18 cellular contexts compared by ENCODE assay signal in the genomic region with DNA sequence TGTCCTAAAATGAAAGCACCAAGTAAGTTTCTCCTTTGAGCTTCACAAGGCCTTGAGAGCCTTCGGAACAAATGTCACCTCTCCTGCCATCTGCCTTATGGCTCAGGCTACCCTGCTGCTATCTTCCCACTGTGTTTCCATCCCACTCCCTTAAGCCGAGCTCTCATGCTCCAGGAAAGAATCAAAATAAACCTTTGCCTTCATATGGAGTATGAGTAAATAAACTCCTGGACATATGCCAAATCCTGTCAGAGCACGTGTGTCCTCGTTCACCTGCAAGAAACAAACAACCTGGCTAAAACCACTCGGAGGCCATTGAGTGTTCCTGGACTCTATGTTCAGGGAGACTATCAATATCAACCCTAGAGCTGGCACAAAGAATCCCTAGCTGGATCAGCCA.
DNase-seq lines count a peak whose midpoint lies in the region; ATAC-seq and TF ChIP-seq lines count a peak whose summit lies in the region.
"Had no signal": no experiment of that assay in that cellular context is flagged by ENCODE, and none has a peak within 500 bp of the region (broad histone marks: within the 10 kb centered on the region; RNA-seq: fewer than 3 reads in every experiment).

No MANE protein-coding gene starts in this region.

- no peaks in the 10 kb centered on the region for H3K9me2 ChIP-seq in hepatocyte (replicated peaks; ENCODE audit: insufficient read depth)

- H3K4me3 ChIP-seq in hepatocyte: no peak overlapping the region
- no peak overlapping the region for H3K4me3 ChIP-seq in uterus
- no peak overlapping the region for H3K4me3 ChIP-seq in coronary artery
- H3K4me3 ChIP-seq: breast epithelium, GM12878, HAP-1, PC-9, smooth muscle cell, tibial artery had no signal

- DNase-seq in DMS79 treated with DMSO at 0.1 percent for 48 hours (lab: John Stamatoyannopoulos, UW) (peak; percentile 73), NCI-H1105 treated with DMSO at 0.1 percent for 48 hours (lab: John Stamatoyannopoulos, UW) (peak; percentile 89), NCI-H774 (lab: John Stamatoyannopoulos, UW) (peak; percentile 72), hepatocyte (ENCODE audit: low spot score) (peak; percentile 64), uterus (no peak), coronary artery (ENCODE audit: low spot score) (no peak), GM20000 (ENCODE audit: low spot score) (no peak)
- DNase-seq: effector memory CD4-positive, alpha-beta T cell; left ventricle myocardium superior; naive thymus-derived CD4-positive, alpha-beta T cell; PC-9; tibial artery had no signal

- no peak for TF ChIP-seq POLR2A in uterus (IDR thresholded peaks at IDR 0.05)

- no peaks in the 10 kb centered on the region for H3K27me3 ChIP-seq in hepatocyte
- no peaks in the 10 kb centered on the region for H3K27me3 ChIP-seq in uterus
- H3K27me3 ChIP-seq: breast epithelium, tibial artery had no signal

- H3K36me3 ChIP-seq in hepatocyte (replicated peaks; ENCODE audit: insufficient read depth, low read depth): no peaks in the 10 kb centered on the region
- no peaks in the 10 kb centered on the region for H3K36me3 ChIP-seq in uterus
- H3K36me3 ChIP-seq: breast epithelium, HAP-1, tibial artery had no signal

- peaks cover 27% of the 10 kb centered on the region for H3K4me1 ChIP-seq in hepatocyte (ENCODE audit: insufficient read depth)
- H3K4me1 ChIP-seq in uterus: no peaks in the 10 kb centered on the region
- H3K4me1 ChIP-seq: breast epithelium had no signal

- H3K9me3 ChIP-seq in hepatocyte (ENCODE audit: low read depth) (no peaks in the 10 kb centered on the region), uterus (no peaks in the 10 kb centered on the region)
- H3K9me3 ChIP-seq: breast epithelium, HAP-1, tibial artery had no signal

- peak overlapping the region; percentile 35 for H3K27ac ChIP-seq in hepatocyte
- no peak overlapping the region for H3K27ac ChIP-seq in uterus
- H3K27ac ChIP-seq in coronary artery: no peak overlapping the region
- H3K27ac ChIP-seq: breast epithelium, tibial artery had no signal

- H3K79me2 ChIP-seq in hepatocyte: no peaks in the 10 kb centered on the region

- intact Hi-C loops in uterus (cut with DNase I; ENCODE audit: low total_unique reads): no loop called here

- WGBS in hepatocyte (ENCODE audit: low lambda C conversion rate, missing lambda C conversion rate): 70% methylated on average over 5 of the region's 5 CpGs

- TF ChIP-seq CTCF in hepatocyte (IDR thresholded peaks at IDR 0.05; ENCODE audit: poor library complexity) (no peak), uterus (IDR thresholded peaks at IDR 0.05) (no peak), coronary artery (IDR thresholded peaks at IDR 0.05) (no peak), GM20000 (IDR thresholded peaks at IDR 0.05; ENCODE audit: extremely low read depth, missing control alignments) (no peak)

- no peak for ATAC-seq in HG03175 (IDR thresholded peaks at IDR 0.05; ENCODE audit: unreplicated experiment)
- ATAC-seq: GM12878; left ventricle myocardium superior; naive thymus-derived CD4-positive, alpha-beta T cell; stimulated activated effector memory CD8-positive, alpha-beta T cell treated with anti-CD3 and anti-CD28 coated beads, Interleukin-12 subunit alpha, Interleukin-12 subunit beta, amount 100 ng/mL, for 72 hours had no signal

- no peak overlapping the region for H2AFZ ChIP-seq in hepatocyte
- H2AFZ ChIP-seq: PC-9 had no signal

- H3K4me2 ChIP-seq in hepatocyte: no peak overlapping the region
- H3K4me2 ChIP-seq: smooth muscle cell had no signal

- no peaks in the 10 kb centered on the region for H4K20me1 ChIP-seq in hepatocyte (ENCODE audit: insufficient read depth, poor library complexity, severe bottlenecking)

Comparison
In these comparisons a context has a peak if more than half of its experiments do, and no peak if none do; other contexts are left out.
1. DNase-seq: peak in DMS79 treated with DMSO at 0.1 percent for 48 hours (single experiment), NCI-H1105 treated with DMSO at 0.1 percent for 48 hours (single experiment), NCI-H774 (single experiment) and hepatocyte (single experiment); none in uterus (0 of 2), coronary artery (single experiment) and GM20000 (single experiment).